32 cellular contexts compared by ENCODE assay signal in genomic region chr2:17208511-17208910, GRCh38.
DNase-seq lines count a peak whose midpoint lies in the region; ATAC-seq, FAIRE-seq and TF ChIP-seq lines count a peak whose summit lies in the region.
"Had no signal": no experiment of that assay in that cellular context is flagged by ENCODE, and none has a peak within 500 bp of the region (broad histone marks: within the 10 kb centered on the region; RNA-seq: fewer than 3 reads in every experiment).

No MANE protein-coding gene starts in this region.

- H3K79me2 ChIP-seq in astrocyte (ENCODE audit: insufficient read depth, low read length): no peaks in the 10 kb centered on the region

- H3K4me1 Mint-ChIP-seq in MCF 10A (ENCODE audit: insufficient read depth, unreplicated experiment) (peaks cover 10% of the 10 kb centered on the region), astrocyte (ENCODE audit: low read depth, unreplicated experiment) (peaks cover 15% of the 10 kb centered on the region)
- H3K4me1 Mint-ChIP-seq: immature natural killer cell, neural crest cell had no signal

- POLR2A ChIA-PET in MCF 10A (lab: Yijun Ruan, JAX): no interaction called here

- H3K4me3 ChIP-seq in breast epithelium (no peak overlapping the region), astrocyte (ENCODE audit: insufficient read depth, low read depth, low read length) (no peak overlapping the region)
- H3K4me3 ChIP-seq: adrenal gland, dorsolateral prefrontal cortex, mucosa of descending colon, SK-N-MC, upper lobe of left lung had no signal

- H4K20me1 ChIP-seq in astrocyte (ENCODE audit: insufficient read depth, low read length): no peaks in the 10 kb centered on the region

- no peaks in the 10 kb centered on the region for H3K36me3 ChIP-seq in breast epithelium
- H3K36me3 ChIP-seq in astrocyte (ENCODE audit: insufficient read depth, low read length): no peaks in the 10 kb centered on the region
- H3K36me3 ChIP-seq: adrenal gland, BE2C, upper lobe of left lung had no signal

- intact Hi-C loops in MCF 10A (cut with micrococcal nuclease) (no loop called here), breast epithelium (cut with DNase I; ENCODE audit: low total_unique reads) (no loop called here)

- H3K9ac ChIP-seq in astrocyte (ENCODE audit: low read length): no peak overlapping the region

- CTCF ChIA-PET in MCF 10A (lab: Yijun Ruan, JAX): no interaction called here

- H3K27ac ChIP-seq in breast epithelium (no peak overlapping the region), astrocyte (ENCODE audit: low read depth, low read length) (no peak overlapping the region), foreskin keratinocyte (no peak overlapping the region)
- H3K27ac ChIP-seq: 22Rv1, adrenal gland, dorsolateral prefrontal cortex, RWPE1, SK-N-MC, upper lobe of left lung had no signal

- H3K27ac Mint-ChIP-seq in MCF 10A (ENCODE audit: low read depth, unreplicated experiment): no peak overlapping the region
- H3K27ac Mint-ChIP-seq in astrocyte (ENCODE audit: unreplicated experiment): peak overlapping the region; percentile 84
- H3K27ac Mint-ChIP-seq: immature natural killer cell; T-helper 1 cell treated with Interleukin-12 subunit alpha and Interleukin-12 subunit beta and Interleukin-4 antibody, amounts not matched to agents 30 μg/mL and 1 μg/mL, for 36 hours had no signal

- H3K27me3 ChIP-seq in breast epithelium (no peaks in the 10 kb centered on the region), astrocyte (ENCODE audit: insufficient read depth, low read length) (no peaks in the 10 kb centered on the region), foreskin keratinocyte (no peaks in the 10 kb centered on the region)
- H3K27me3 ChIP-seq: adrenal gland, BE2C, dorsolateral prefrontal cortex, upper lobe of left lung had no signal

- no peaks in the 10 kb centered on the region for H3K36me3 Mint-ChIP-seq in MCF 10A (ENCODE audit: insufficient read depth, unreplicated experiment)
- H3K36me3 Mint-ChIP-seq in astrocyte (ENCODE audit: low read depth, unreplicated experiment): no peaks in the 10 kb centered on the region
- H3K36me3 Mint-ChIP-seq: immature natural killer cell had no signal

- TF ChIP-seq CTCF in MCF 10A (IDR thresholded peaks at IDR 0.05; ENCODE audit: unreplicated experiment) (no peak), breast epithelium (IDR thresholded peaks at IDR 0.05) (no peak), astrocyte (IDR thresholded peaks at IDR 0.05; ENCODE audit: insufficient read depth, low read depth, low read length) (no peak), foreskin keratinocyte (conservative IDR thresholded peaks at IDR 0.05) (no peak)

- no peak for FAIRE-seq in astrocyte (lab: Jason Lieb, UNC)
- FAIRE-seq: endothelial cell of umbilical vein, frontal cortex had no signal

- H2AFZ ChIP-seq in astrocyte (ENCODE audit: low read depth, low read length): no peak overlapping the region

- DNase-seq in MCF 10A (ENCODE audit: unreplicated experiment): peak; percentile 34
- no peak for DNase-seq in breast epithelium (ENCODE audit: low spot score in 2 of 2)
- DNase-seq in astrocyte (ENCODE audit: low read depth): peak; percentile 76
- DNase-seq in foreskin keratinocyte: peak; percentile 16 to 79
- peak; percentile 6 for DNase-seq in stromal cell of bone marrow (ENCODE audit: low read depth)
- DNase-seq in HUDEP-2 (lab: John Stamatoyannopoulos, UW; ENCODE audit: unreplicated experiment in 76 of 76): no peak
- no peak for DNase-seq in NCI-H1048 (lab: John Stamatoyannopoulos, UW)
- DNase-seq: activated CD4-positive, alpha-beta T cell treated with anti-CD3 and anti-CD28 coated beads for 4 hours; activated T-cell treated with anti-CD3 and anti-CD28 coated beads, Interleukin-2, amount 50 U/mL, for 4 hours; adrenal gland; BE2C; DMS53; dorsolateral prefrontal cortex; GDM1; H7; hippocampal formation; immature natural killer cell; left ventricle myocardium superior; mucosa of descending colon; NCI-H1092 treated with DMSO at 0.1 percent for 48 hours; NCI-H1930; NCI-H69; stimulated activated CD8-positive, alpha-beta memory T cell treated with anti-CD3 and anti-CD28 coated beads, Interleukin-4, amount 100 ng/mL, for 48 hours; upper lobe of left lung had no signal

- no peaks in the 10 kb centered on the region for H3K9me3 Mint-ChIP-seq in MCF 10A (ENCODE audit: unreplicated experiment)
- H3K9me3 Mint-ChIP-seq in astrocyte (ENCODE audit: unreplicated experiment): no peaks in the 10 kb centered on the region
- H3K9me3 Mint-ChIP-seq: T-helper 1 cell treated with Interleukin-12 subunit alpha and Interleukin-12 subunit beta and Interleukin-4 antibody, amounts not matched to agents 30 μg/mL and 1 μg/mL, for 36 hours had no signal

- BruUV-seq in MCF 10A (replicated peaks; lab: Mats Ljungman, UMichigan): no TSS peak

- peak overlapping the region; percentile 8 for H3K4me3 Mint-ChIP-seq in MCF 10A (ENCODE audit: unreplicated experiment)
- H3K4me3 Mint-ChIP-seq in astrocyte (ENCODE audit: unreplicated experiment): no peak overlapping the region
- H3K4me3 Mint-ChIP-seq: activated T-cell treated with anti-CD3 and anti-CD28 coated beads, Interleukin-2, amount 50 U/mL, for 4 hours; immature natural killer cell; neural crest cell; T-helper 1 cell treated with Interleukin-12 subunit alpha and Interleukin-12 subunit beta and Interleukin-4 antibody, amounts not matched to agents 30 μg/mL and 1 μg/mL, for 36 hours had no signal

- peak overlapping the region; percentile 15 for H3K4me2 ChIP-seq in astrocyte (ENCODE audit: low read length)

- no peaks in the 10 kb centered on the region for H3K27me3 Mint-ChIP-seq in MCF 10A (ENCODE audit: insufficient read depth, unreplicated experiment)
- no peaks in the 10 kb centered on the region for H3K27me3 Mint-ChIP-seq in astrocyte (ENCODE audit: low read depth, unreplicated experiment)

- no peak for ATAC-seq in foreskin keratinocyte
- ATAC-seq in GM21381 (IDR thresholded peaks at IDR 0.05; ENCODE audit: unreplicated experiment): no peak
- ATAC-seq: activated T-cell treated with anti-CD3 and anti-CD28 coated beads, Interleukin-2, amount 50 U/mL, for 4 hours; left ventricle myocardium superior; mucosa of descending colon had no signal

- H3K9me3 ChIP-seq in breast epithelium (peaks cover 0 to 4% of the 10 kb centered on the region in 2 donors), astrocyte (ENCODE audit: insufficient read depth, low read depth, low read length) (no peaks in the 10 kb centered on the region)
- H3K9me3 ChIP-seq: adrenal gland, BE2C, mucosa of descending colon, upper lobe of left lung had no signal

- H3K4me1 ChIP-seq in breast epithelium (no peaks in the 10 kb centered on the region), astrocyte (ENCODE audit: insufficient read depth, low read length) (no peaks in the 10 kb centered on the region), foreskin keratinocyte (no peaks in the 10 kb centered on the region)
- H3K4me1 ChIP-seq: adrenal gland, BE2C, upper lobe of left lung had no signal

- TF ChIP-seq POLR2A in breast epithelium (IDR thresholded peaks at IDR 0.05): no peak

Comparison
In these comparisons a context has a peak if more than half of its experiments do, and no peak if none do; other contexts are left out.
1. DNase-seq: peak in MCF 10A (single experiment), astrocyte (single experiment), foreskin keratinocyte (2 of 2) and stromal cell of bone marrow (single experiment); none in breast epithelium (0 of 2), HUDEP-2 (0 of 76) and NCI-H1048 (single experiment).